In genomic region chr1:64482128-64482527, GRCh38 we compare ENCODE assay signal across 25 cellular contexts. TPM values are rescaled to one million over a fixed set of nuclear protein-coding genes. Genes with fewer than 3 reads are reported as not detected.
"Had no signal": no experiment of that assay in that cellular context is flagged by ENCODE, and none has a peak within 500 bp of the region (broad histone marks: within the 10 kb centered on the region; RNA-seq: fewer than 3 reads in every experiment).

No MANE protein-coding gene starts in this region.

- H3K27ac Mint-ChIP-seq: activated naive CD4-positive, alpha-beta T cell treated with anti-CD3 and anti-CD28 coated beads, Interleukin-2, amount 50 U/mL, for 24 hours; activated naive CD8-positive, alpha-beta T cell treated with anti-CD3 and anti-CD28 coated beads, Interleukin-2, amount 50 U/mL, for 24 hours; mesothelial cell of epicardium; naive B cell; stimulated activated naive B cell treated with anti-CD40 and anti-IgM and Interleukin-4, amounts not matched to agents 10 μg/mL and 1 μg/mL and 100 μg/mL, for 72 hours had no signal

- H3K4me2 ChIP-seq: neural progenitor cell had no signal

- H3K27ac ChIP-seq: esophagus squamous epithelium, left ventricle myocardium inferior, neural progenitor cell, parathyroid adenoma, psoas muscle, sigmoid colon, stomach, suprapubic skin, tibial artery, VCaP had no signal

- H3K9me3 Mint-ChIP-seq: activated naive CD4-positive, alpha-beta T cell treated with anti-CD3 and anti-CD28 coated beads, Interleukin-2, amount 50 U/mL, for 24 hours; activated naive CD8-positive, alpha-beta T cell treated with anti-CD3 and anti-CD28 coated beads, Interleukin-2, amount 50 U/mL, for 24 hours; central memory CD8-positive, alpha-beta T cell; mesothelial cell of epicardium; stimulated activated naive B cell treated with anti-CD40 and anti-IgM and Interleukin-4, amounts not matched to agents 10 μg/mL and 1 μg/mL and 100 μg/mL, for 72 hours had no signal

- H3K9ac ChIP-seq: neural progenitor cell, parathyroid adenoma had no signal

- H2AFZ ChIP-seq: neural progenitor cell, parathyroid adenoma had no signal

- H3K36me3 ChIP-seq: esophagus squamous epithelium, left ventricle myocardium inferior, neural progenitor cell, sigmoid colon, stomach, suprapubic skin, tibial artery had no signal

- DNase-seq: activated CD4-positive, alpha-beta T cell treated with anti-CD3 and anti-CD28 coated beads for 4 hours; activated CD4-positive, alpha-beta T cell treated with anti-CD3 and anti-CD28 coated beads, Interleukin-2, amount 50 U/mL, for 4 hours; activated gamma-delta T cell treated with Interleukin-2 at 50 U/mL for 16 hours; activated naive CD8-positive, alpha-beta T cell treated with anti-CD3 and anti-CD28 coated beads, Interleukin-2, amount 50 U/mL, for 24 hours; activated T-cell treated with anti-CD3 and anti-CD28 coated beads, Interleukin-2, amount 50 U/mL, for 1 hour; amygdala; effector CD4-positive, alpha-beta T cell; esophagus squamous epithelium; left ventricle myocardium inferior; naive B cell; occipital lobe; psoas muscle; sigmoid colon; stimulated activated CD4-positive, alpha-beta T cell treated with anti-CD3 and anti-CD28 coated beads, Interleukin-2, amount 100 ng/mL, for 24 hours; stimulated activated naive B cell treated with anti-CD40 and anti-IgM and Interleukin-4, amounts not matched to agents 10 μg/mL and 1 μg/mL and 100 μg/mL, for 72 hours; stomach; tibial artery had no signal

- H3K27me3 ChIP-seq: esophagus squamous epithelium, neural progenitor cell, sigmoid colon, stomach, suprapubic skin, tibial artery had no signal

- H3K4me3 Mint-ChIP-seq: activated naive CD4-positive, alpha-beta T cell treated with anti-CD3 and anti-CD28 coated beads, Interleukin-2, amount 50 U/mL, for 24 hours; activated naive CD8-positive, alpha-beta T cell treated with anti-CD3 and anti-CD28 coated beads, Interleukin-2, amount 50 U/mL, for 24 hours; central memory CD8-positive, alpha-beta T cell; mesothelial cell of epicardium; naive B cell; stimulated activated naive B cell treated with anti-CD40 and anti-IgM and Interleukin-4, amounts not matched to agents 10 μg/mL and 1 μg/mL and 100 μg/mL, for 72 hours had no signal

- H3K9me3 ChIP-seq: esophagus squamous epithelium, left ventricle myocardium inferior, psoas muscle, sigmoid colon, stomach, suprapubic skin, tibial artery had no signal

- H3K4me1 Mint-ChIP-seq: activated naive CD4-positive, alpha-beta T cell treated with anti-CD3 and anti-CD28 coated beads, Interleukin-2, amount 50 U/mL, for 24 hours; activated naive CD8-positive, alpha-beta T cell treated with anti-CD3 and anti-CD28 coated beads, Interleukin-2, amount 50 U/mL, for 24 hours; central memory CD8-positive, alpha-beta T cell; naive B cell had no signal

- H3K4me3 ChIP-seq: esophagus squamous epithelium, left ventricle myocardium inferior, neural progenitor cell, psoas muscle, sigmoid colon, stomach, suprapubic skin, tibial artery had no signal

- H3K36me3 Mint-ChIP-seq: activated naive CD4-positive, alpha-beta T cell treated with anti-CD3 and anti-CD28 coated beads, Interleukin-2, amount 50 U/mL, for 24 hours; mesothelial cell of epicardium; naive B cell; stimulated activated naive B cell treated with anti-CD40 and anti-IgM and Interleukin-4, amounts not matched to agents 10 μg/mL and 1 μg/mL and 100 μg/mL, for 72 hours had no signal

- ATAC-seq: activated naive CD8-positive, alpha-beta T cell treated with anti-CD3 and anti-CD28 coated beads, Interleukin-2, amount 50 U/mL, for 24 hours; psoas muscle; stimulated activated naive B cell treated with anti-CD40 and anti-IgM and Interleukin-4, amounts not matched to agents 10 μg/mL and 1 μg/mL and 100 μg/mL, for 72 hours had no signal

RNA-seq across cellular contexts. Expression of gene CACHD1, which starts 12.2 kb away (rescaled TPM):
- total RNA-seq: T-helper 1 cell treated with Interleukin-12 subunit alpha and Interleukin-12 subunit beta and Interleukin-4 antibody, amounts not matched to agents 30 ng/mL and 1 ng/mL, for 36 hours had no signal
